20 cellular contexts compared by ENCODE assay signal in the genomic region with DNA sequence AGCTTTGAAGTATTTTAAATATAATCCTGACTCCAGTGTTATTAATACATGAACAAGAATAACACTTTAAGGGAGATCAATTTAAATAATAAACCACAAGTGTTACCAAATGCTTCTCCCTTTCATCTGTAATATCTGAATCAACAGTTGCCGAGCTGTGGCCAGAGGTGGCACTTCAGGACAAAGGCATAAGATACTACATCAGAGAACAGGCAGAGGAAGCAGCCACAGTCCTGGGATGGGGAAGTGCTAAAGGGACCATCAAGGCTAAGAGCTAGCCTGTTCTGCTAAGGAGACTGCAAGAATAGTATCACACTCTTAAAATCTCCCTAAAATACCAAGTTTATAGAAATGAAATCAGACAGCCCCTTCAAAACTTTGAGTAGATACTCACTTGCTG.
A peak's percentile ranks its signal among the peaks of the same experiment; 100 is the strongest.
DNase-seq lines count a peak whose midpoint lies in the region; ATAC-seq and TF ChIP-seq lines count a peak whose summit lies in the region.
"Had no signal": no experiment of that assay in that cellular context is flagged by ENCODE, and none has a peak within 500 bp of the region (broad histone marks: within the 10 kb centered on the region; RNA-seq: fewer than 3 reads in every experiment).

No MANE protein-coding gene starts in this region.

- no peak overlapping the region for H3K27ac ChIP-seq in endodermal cell (ENCODE audit: low read depth, low read length)
- H3K27ac ChIP-seq: GM23248, neutrophil, tibial nerve had no signal

- no peaks in the 10 kb centered on the region for H3K27me3 Mint-ChIP-seq in endodermal cell (ENCODE audit: insufficient read depth)
- H3K27me3 Mint-ChIP-seq: memory B cell had no signal

- no peak overlapping the region for H3K27ac Mint-ChIP-seq in endodermal cell
- H3K27ac Mint-ChIP-seq: memory B cell had no signal

- H3K9me3 Mint-ChIP-seq in endodermal cell = no peaks in the 10 kb centered on the region
- H3K9me3 Mint-ChIP-seq: memory B cell had no signal

- H3K36me3 Mint-ChIP-seq in endodermal cell (ENCODE audit: low read depth) = no peaks in the 10 kb centered on the region
- H3K36me3 Mint-ChIP-seq: memory B cell had no signal

- H3K4me1 ChIP-seq in endodermal cell (ENCODE audit: control insufficient read depth, insufficient read depth, low read length) = no peaks in the 10 kb centered on the region

- H3K9me3 ChIP-seq in endodermal cell (ENCODE audit: control insufficient read depth, low read length) = no peaks in the 10 kb centered on the region
- H3K9me3 ChIP-seq: neutrophil, SK-N-SH, tibial nerve had no signal

- DNase-seq in stimulated activated CD8-positive, alpha-beta memory T cell treated with anti-CD3 and anti-CD28 coated beads, Interleukin-12 subunit alpha, Interleukin-12 subunit beta, amount 100 ng/mL, for 4 hours (ENCODE audit: low read depth) = peak; percentile 5
- no peak for DNase-seq in stimulated activated CD8-positive, alpha-beta memory T cell treated with anti-CD3 and anti-CD28 coated beads, Interleukin-4, amount 100 ng/mL, for 48 hours
- DNase-seq in NOMO-1 treated with dmso at 0.1 percent for 144 hours (lab: John Stamatoyannopoulos, UW; ENCODE audit: unreplicated experiment) (peak; percentile 48), endodermal cell (no peak), HuH-7 (ENCODE audit: low spot score) (no peak), D341Med (ENCODE audit: low spot score) (no peak)
- DNase-seq: activated CD4-positive, CD25-positive, alpha-beta regulatory T cell treated with anti-CD3 and anti-CD28 coated beads, Interleukin-2, amount 50 U/mL, for 72 hours; activated T-cell treated with anti-CD3 and anti-CD28 coated beads, Interleukin-2, amount 50 U/mL, for 1 hour; central memory CD4-positive, alpha-beta T cell; DMS 273 treated with DMSO at 0.1 percent for 48 hours; foreskin melanocyte; GM23248; NCI-H2227 treated with DMSO at 0.1 percent for 48 hours; SK-N-SH had no signal

- no peaks in the 10 kb centered on the region for H3K27me3 ChIP-seq in endodermal cell (ENCODE audit: control insufficient read depth, insufficient read depth, low read length, poor library complexity, severe bottlenecking)
- H3K27me3 ChIP-seq: neutrophil, tibial nerve had no signal

- H3K9ac ChIP-seq in endodermal cell (ENCODE audit: extremely low read depth, low read length, poor library complexity, severe bottlenecking) = no peak overlapping the region
- H3K9ac ChIP-seq: GM23248, SK-N-SH had no signal

- no peak for ATAC-seq in activated CD4-positive, CD25-positive, alpha-beta regulatory T cell treated with anti-CD3 and anti-CD28 coated beads, Interleukin-2, amount 50 U/mL, for 24 hours
- ATAC-seq in HG03378 (IDR thresholded peaks at IDR 0.05; ENCODE audit: unreplicated experiment) = no peak
- ATAC-seq: sciatic nerve had no signal

- TF ChIP-seq CTCF in endodermal cell (conservative IDR thresholded peaks at IDR 0.05) = peak; percentile 20

- H3K36me3 ChIP-seq in endodermal cell (ENCODE audit: control insufficient read depth, insufficient read depth, low read length) = no peaks in the 10 kb centered on the region
- H3K36me3 ChIP-seq: neutrophil, tibial nerve had no signal

- WGBS in endodermal cell (ENCODE audit: insufficient coverage in 1 of 2, insufficient read length in 1 of 2), 2 experiments = 50 to 63% methylated on average over 1 of the region's 1 CpG

- H3K4me3 ChIP-seq in endodermal cell (ENCODE audit: low read length) = no peak overlapping the region
- H3K4me3 ChIP-seq: GM23248, tibial nerve had no signal

- H3K4me3 Mint-ChIP-seq in endodermal cell = no peak overlapping the region
- H3K4me3 Mint-ChIP-seq: memory B cell had no signal

- peaks cover 3% of the 10 kb centered on the region for H3K4me1 Mint-ChIP-seq in endodermal cell
- H3K4me1 Mint-ChIP-seq: memory B cell had no signal

Comparison
In these comparisons a context has a peak if more than half of its experiments do, and no peak if none do; other contexts are left out.
1. DNase-seq: peak in stimulated activated CD8-positive, alpha-beta memory T cell treated with anti-CD3 and anti-CD28 coated beads, Interleukin-12 subunit alpha, Interleukin-12 subunit beta, amount 100 ng/mL, for 4 hours (single experiment) and NOMO-1 treated with dmso at 0.1 percent for 144 hours (single experiment); none in stimulated activated CD8-positive, alpha-beta memory T cell treated with anti-CD3 and anti-CD28 coated beads, Interleukin-4, amount 100 ng/mL, for 48 hours (single experiment), endodermal cell (single experiment), HuH-7 (single experiment) and D341Med (single experiment).